Comparison of ENCODE assay signal across 8 cellular contexts in the genomic region with DNA sequence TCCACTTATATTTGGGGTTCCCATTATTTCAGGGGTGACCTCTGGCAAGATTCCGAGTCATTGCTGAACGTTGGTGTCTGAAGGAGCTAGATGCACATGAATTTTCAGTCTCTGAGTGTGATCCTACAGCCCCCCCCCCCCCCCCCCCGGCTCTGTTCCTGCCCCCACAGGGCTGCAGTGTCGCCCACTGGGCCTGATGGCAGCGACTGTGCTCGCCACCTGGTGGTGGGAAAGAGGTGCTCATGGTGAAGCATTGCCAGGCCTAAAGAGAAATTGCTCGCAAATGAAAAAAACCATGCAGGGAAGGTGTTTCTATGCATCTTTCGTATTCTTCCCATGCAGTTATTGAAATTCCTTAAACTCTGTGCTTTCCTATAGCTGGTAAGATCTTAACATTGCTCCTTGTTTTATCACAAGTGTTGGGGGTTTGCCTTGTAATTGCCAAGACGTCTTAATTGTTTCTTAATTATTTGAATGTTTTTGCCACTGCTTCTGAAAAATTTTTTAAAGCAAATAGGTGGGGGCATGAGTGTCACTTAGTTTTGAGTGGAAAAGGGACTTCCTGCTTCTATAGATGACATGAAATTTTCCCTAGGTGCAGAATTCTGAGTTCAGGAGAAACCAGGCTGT.
A peak's percentile ranks its signal among the peaks of the same experiment; 100 is the strongest.
DNase-seq lines count a peak whose midpoint lies in the region; ATAC-seq and TF ChIP-seq lines count a peak whose summit lies in the region.

No MANE protein-coding gene starts in this region.

- no peak overlapping the region for H3K4me3 Mint-ChIP-seq in WTC11

- ATAC-seq in GM21526 (IDR thresholded peaks at IDR 0.05; ENCODE audit: low FRiP score, unreplicated experiment) (peak; percentile 82), WTC11 (peak; percentile 78), GM21737 (IDR thresholded peaks at IDR 0.05; ENCODE audit: unreplicated experiment) (no peak)

- peak; percentile 76 for TF ChIP-seq CTCF in WTC11 (IDR thresholded peaks at IDR 0.05)

- DNase-seq in ELR (ENCODE audit: low read depth): peak; percentile 60
- peak; percentile 39 for DNase-seq in LoVo (ENCODE audit: low spot score)
- peak; percentile 67 for DNase-seq in WTC11 (ENCODE audit: low spot score)
- DNase-seq in dermis microvascular lymphatic vessel endothelial cell (ENCODE audit: low read depth in 2 of 2): peak; percentile 46 to 68
- peak; percentile 36 for DNase-seq in middle frontal gyrus (ENCODE audit: extremely low spot score, low spot score)
- DNase-seq in superior temporal gyrus (ENCODE audit: extremely low spot score): peak; percentile 62

- CTCF ChIA-PET in WTC11 (lab: Charles Lee): interaction anchor here (0.5 to 3.6 kb wide), 32 partner anchors 8 to 1413 kb away, joined by 3 to 48 read pairs (median 4); partner anchors contain the start of gene WWC2

- H3K27me3 Mint-ChIP-seq in WTC11 (ENCODE audit: low read depth): no peaks in the 10 kb centered on the region

- H3K9me3 Mint-ChIP-seq in WTC11: no peaks in the 10 kb centered on the region

- POLR2A ChIA-PET in WTC11 (lab: Charles Lee): no interaction called here

- no peak overlapping the region for H3K27ac Mint-ChIP-seq in WTC11

- H3K36me3 Mint-ChIP-seq in WTC11: peaks cover 49% of the 10 kb centered on the region

- peaks cover 14% of the 10 kb centered on the region for H3K4me1 Mint-ChIP-seq in WTC11

TF ChIP-seq in WTC11, 78 proteins besides CTCF, POLR2A, EP300 and RAD21:
- no peak for TF ChIP-seq TEAD4 (CRISPR knock-in tag; IDR thresholded peaks at IDR 0.05)
- TF ChIP-seq, protein P1, sequence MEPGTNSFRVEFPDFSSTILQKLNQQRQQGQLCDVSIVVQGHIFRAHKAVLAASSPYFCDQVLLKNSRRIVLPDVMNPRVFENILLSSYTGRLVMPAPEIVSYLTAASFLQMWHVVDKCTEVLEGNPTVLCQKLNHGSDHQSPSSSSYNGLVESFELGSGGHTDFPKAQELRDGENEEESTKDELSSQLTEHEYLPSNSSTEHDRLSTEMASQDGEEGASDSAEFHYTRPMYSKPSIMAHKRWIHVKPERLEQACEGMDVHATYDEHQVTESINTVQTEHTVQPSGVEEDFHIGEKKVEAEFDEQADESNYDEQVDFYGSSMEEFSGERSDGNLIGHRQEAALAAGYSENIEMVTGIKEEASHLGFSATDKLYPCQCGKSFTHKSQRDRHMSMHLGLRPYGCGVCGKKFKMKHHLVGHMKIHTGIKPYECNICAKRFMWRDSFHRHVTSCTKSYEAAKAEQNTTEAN (CRISPR knock-in tag; IDR thresholded peaks at IDR 0.05): no peak
- no peak for TF ChIP-seq GTF2I (CRISPR knock-in tag; conservative IDR thresholded peaks at IDR 0.05)
- no peak for TF ChIP-seq ESRRA (CRISPR knock-in tag; IDR thresholded peaks at IDR 0.05; ENCODE audit: borderline replicate concordance)
- no peak for TF ChIP-seq ZNF425 (CRISPR knock-in tag; conservative IDR thresholded peaks at IDR 0.05)
- no peak for TF ChIP-seq NFYB (CRISPR knock-in tag; conservative IDR thresholded peaks at IDR 0.05; ENCODE audit: low read depth)
- TF ChIP-seq ZNF423 (CRISPR knock-in tag; IDR thresholded peaks at IDR 0.05): no peak
- TF ChIP-seq, protein P2, sequence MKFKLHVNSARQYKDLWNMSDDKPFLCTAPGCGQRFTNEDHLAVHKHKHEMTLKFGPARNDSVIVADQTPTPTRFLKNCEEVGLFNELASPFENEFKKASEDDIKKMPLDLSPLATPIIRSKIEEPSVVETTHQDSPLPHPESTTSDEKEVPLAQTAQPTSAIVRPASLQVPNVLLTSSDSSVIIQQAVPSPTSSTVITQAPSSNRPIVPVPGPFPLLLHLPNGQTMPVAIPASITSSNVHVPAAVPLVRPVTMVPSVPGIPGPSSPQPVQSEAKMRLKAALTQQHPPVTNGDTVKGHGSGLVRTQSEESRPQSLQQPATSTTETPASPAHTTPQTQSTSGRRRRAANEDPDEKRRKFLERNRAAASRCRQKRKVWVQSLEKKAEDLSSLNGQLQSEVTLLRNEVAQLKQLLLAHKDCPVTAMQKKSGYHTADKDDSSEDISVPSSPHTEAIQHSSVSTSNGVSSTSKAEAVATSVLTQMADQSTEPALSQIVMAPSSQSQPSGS (CRISPR knock-in tag; IDR thresholded peaks at IDR 0.05; ENCODE audit: borderline replicate concordance, low read depth): no peak
- TF ChIP-seq OVOL2 (CRISPR knock-in tag; IDR thresholded peaks at IDR 0.05; ENCODE audit: borderline replicate concordance): no peak
- no peak for TF ChIP-seq FOXP1 (CRISPR knock-in tag; IDR thresholded peaks at IDR 0.05; ENCODE audit: borderline replicate concordance)
- TF ChIP-seq, protein P3, sequence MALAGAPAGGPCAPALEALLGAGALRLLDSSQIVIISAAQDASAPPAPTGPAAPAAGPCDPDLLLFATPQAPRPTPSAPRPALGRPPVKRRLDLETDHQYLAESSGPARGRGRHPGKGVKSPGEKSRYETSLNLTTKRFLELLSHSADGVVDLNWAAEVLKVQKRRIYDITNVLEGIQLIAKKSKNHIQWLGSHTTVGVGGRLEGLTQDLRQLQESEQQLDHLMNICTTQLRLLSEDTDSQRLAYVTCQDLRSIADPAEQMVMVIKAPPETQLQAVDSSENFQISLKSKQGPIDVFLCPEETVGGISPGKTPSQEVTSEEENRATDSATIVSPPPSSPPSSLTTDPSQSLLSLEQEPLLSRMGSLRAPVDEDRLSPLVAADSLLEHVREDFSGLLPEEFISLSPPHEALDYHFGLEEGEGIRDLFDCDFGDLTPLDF (CRISPR knock-in tag; IDR thresholded peaks at IDR 0.05): no peak
- TF ChIP-seq CREM (CRISPR knock-in tag; IDR thresholded peaks at IDR 0.05): no peak
- TF ChIP-seq, protein P4, sequence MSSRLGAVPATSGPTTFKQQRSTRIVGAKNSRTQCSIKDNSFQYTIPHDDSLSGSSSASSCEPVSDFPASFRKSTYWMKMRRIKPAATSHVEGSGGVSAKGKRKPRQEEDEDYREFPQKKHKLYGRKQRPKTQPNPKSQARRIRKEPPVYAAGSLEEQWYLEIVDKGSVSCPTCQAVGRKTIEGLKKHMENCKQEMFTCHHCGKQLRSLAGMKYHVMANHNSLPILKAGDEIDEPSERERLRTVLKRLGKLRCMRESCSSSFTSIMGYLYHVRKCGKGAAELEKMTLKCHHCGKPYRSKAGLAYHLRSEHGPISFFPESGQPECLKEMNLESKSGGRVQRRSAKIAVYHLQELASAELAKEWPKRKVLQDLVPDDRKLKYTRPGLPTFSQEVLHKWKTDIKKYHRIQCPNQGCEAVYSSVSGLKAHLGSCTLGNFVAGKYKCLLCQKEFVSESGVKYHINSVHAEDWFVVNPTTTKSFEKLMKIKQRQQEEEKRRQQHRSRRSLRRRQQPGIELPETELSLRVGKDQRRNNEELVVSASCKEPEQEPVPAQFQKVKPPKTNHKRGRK (CRISPR knock-in tag; IDR thresholded peaks at IDR 0.05; ENCODE audit: borderline replicate concordance): no peak
